ENCODE assay signal across 16 cellular contexts in genomic region chr10:33120700-33121099, GRCh38.
DNase-seq lines count a peak whose midpoint lies in the region; ATAC-seq lines count a peak whose summit lies in the region.
"Had no signal": no experiment of that assay in that cellular context is flagged by ENCODE, and none has a peak within 500 bp of the region (broad histone marks: within the 10 kb centered on the region; RNA-seq: fewer than 3 reads in every experiment).

No MANE protein-coding gene starts in this region.

- intact Hi-C loops in activated CD4-positive, alpha-beta T cell treated with anti-CD3 and anti-CD28 coated beads, Interleukin-2, amount 10 ng/mL, durations not matched to agents 24 days and 14 days (cut with micrococcal nuclease), result loop anchor here (1.0 to 2.0 kb wide), 5 partner anchors 14 to 34 kb away; no protein-coding TSS in a partner anchor
- intact Hi-C loops in activated CD4-positive, alpha-beta memory T cell treated with anti-CD3 and anti-CD28 coated beads for 36 hours (cut with micrococcal nuclease), result loop anchor here (1.0 to 2.0 kb wide), 6 partner anchors 14 to 132 kb away; no protein-coding TSS in a partner anchor

- ATAC-seq in HG02623 (IDR thresholded peaks at IDR 0.05; ENCODE audit: unreplicated experiment) (peak; percentile 45), HG03159 (IDR thresholded peaks at IDR 0.05; ENCODE audit: unreplicated experiment) (no peak), GM21381 (IDR thresholded peaks at IDR 0.05; ENCODE audit: unreplicated experiment) (no peak)
- peak; percentile 75 to 86 for ATAC-seq in natural killer cell treated with Interleukin-12 subunit alpha and Interleukin-12 subunit beta and Interleukin-15 and Interleukin-18, amount 100 ng/mL, for 72 hours
- ATAC-seq: CD8-positive, alpha-beta T cell; upper lobe of right lung had no signal

- H3K27ac Mint-ChIP-seq in activated CD4-positive, alpha-beta T cell treated with anti-CD3 and anti-CD28 coated beads, Interleukin-2, amount 10 ng/mL, durations not matched to agents 24 days and 14 days, result peak overlapping the region; percentile 74
- H3K27ac Mint-ChIP-seq in activated CD4-positive, alpha-beta memory T cell treated with anti-CD3 and anti-CD28 coated beads for 36 hours, result peak overlapping the region; percentile 81
- peak overlapping the region; percentile 8 to 17 for H3K27ac Mint-ChIP-seq in natural killer cell treated with Interleukin-12 subunit alpha and Interleukin-12 subunit beta and Interleukin-15 and Interleukin-18, amount 100 ng/mL, for 72 hours
- H3K27ac Mint-ChIP-seq: CD8-positive, alpha-beta T cell had no signal

- POLR2A ChIA-PET in activated CD4-positive, alpha-beta memory T cell treated with anti-CD3 and anti-CD28 coated beads for 36 hours (lab: Charles Lee), result interaction anchor here (0.6 to 2.4 kb wide), 7 partner anchors 9 to 1517 kb away, joined by 3 to 16 read pairs (median 4); no protein-coding TSS in a partner anchor

- CTCF ChIA-PET in activated CD4-positive, alpha-beta memory T cell treated with anti-CD3 and anti-CD28 coated beads for 36 hours (lab: Charles Lee), result interaction anchor here (0.7 to 2.4 kb wide), 6 partner anchors 11 to 111 kb away, joined by 3 to 10 read pairs (median 4); no protein-coding TSS in a partner anchor

- H3K9me3 Mint-ChIP-seq in activated CD4-positive, alpha-beta T cell treated with anti-CD3 and anti-CD28 coated beads, Interleukin-2, amount 10 ng/mL, durations not matched to agents 24 days and 14 days, result peaks cover 11% of the 10 kb centered on the region
- no peaks in the 10 kb centered on the region for H3K9me3 Mint-ChIP-seq in activated CD4-positive, alpha-beta memory T cell treated with anti-CD3 and anti-CD28 coated beads for 36 hours
- H3K9me3 Mint-ChIP-seq in natural killer cell treated with Interleukin-12 subunit alpha and Interleukin-12 subunit beta and Interleukin-15 and Interleukin-18, amount 100 ng/mL, for 72 hours, result peaks cover 3% of the 10 kb centered on the region
- H3K9me3 Mint-ChIP-seq: CD8-positive, alpha-beta T cell had no signal

- H3K27me3 Mint-ChIP-seq in activated CD4-positive, alpha-beta T cell treated with anti-CD3 and anti-CD28 coated beads, Interleukin-2, amount 10 ng/mL, durations not matched to agents 24 days and 14 days, result no peaks in the 10 kb centered on the region
- H3K27me3 Mint-ChIP-seq in activated CD4-positive, alpha-beta memory T cell treated with anti-CD3 and anti-CD28 coated beads for 36 hours, result no peaks in the 10 kb centered on the region
- H3K27me3 Mint-ChIP-seq in natural killer cell treated with Interleukin-12 subunit alpha and Interleukin-12 subunit beta and Interleukin-15 and Interleukin-18, amount 100 ng/mL, for 72 hours, result no peaks in the 10 kb centered on the region

- H3K36me3 Mint-ChIP-seq in activated CD4-positive, alpha-beta T cell treated with anti-CD3 and anti-CD28 coated beads, Interleukin-2, amount 10 ng/mL, durations not matched to agents 24 days and 14 days (ENCODE audit: low read depth), result peaks cover 2% of the 10 kb centered on the region
- H3K36me3 Mint-ChIP-seq in activated CD4-positive, alpha-beta memory T cell treated with anti-CD3 and anti-CD28 coated beads for 36 hours, result peaks cover 3% of the 10 kb centered on the region
- no peaks in the 10 kb centered on the region for H3K36me3 Mint-ChIP-seq in natural killer cell treated with Interleukin-12 subunit alpha and Interleukin-12 subunit beta and Interleukin-15 and Interleukin-18, amount 100 ng/mL, for 72 hours
- H3K36me3 Mint-ChIP-seq: CD8-positive, alpha-beta T cell had no signal

- H3K4me3 Mint-ChIP-seq in activated CD4-positive, alpha-beta T cell treated with anti-CD3 and anti-CD28 coated beads, Interleukin-2, amount 10 ng/mL, durations not matched to agents 24 days and 14 days, result no peak overlapping the region
- no peak overlapping the region for H3K4me3 Mint-ChIP-seq in activated CD4-positive, alpha-beta memory T cell treated with anti-CD3 and anti-CD28 coated beads for 36 hours
- H3K4me3 Mint-ChIP-seq in natural killer cell treated with Interleukin-12 subunit alpha and Interleukin-12 subunit beta and Interleukin-15 and Interleukin-18, amount 100 ng/mL, for 72 hours, result peak overlapping the region; percentile 7
- H3K4me3 Mint-ChIP-seq: CD8-positive, alpha-beta T cell had no signal

- no peak for DNase-seq in activated CD4-positive, alpha-beta T cell treated with anti-CD3 and anti-CD28 coated beads, Interleukin-2, amount 10 ng/mL, durations not matched to agents 24 days and 14 days
- no peak for DNase-seq in activated CD4-positive, alpha-beta T cell treated with anti-CD3 and anti-CD28 coated beads for 4 hours
- no peak for DNase-seq in activated CD4-positive, alpha-beta memory T cell treated with anti-CD3 and anti-CD28 coated beads for 36 hours
- DNase-seq in natural killer cell treated with Interleukin-12 subunit alpha and Interleukin-12 subunit beta and Interleukin-15 and Interleukin-18, amount 100 ng/mL, for 72 hours (ENCODE audit: low spot score), result no peak
- no peak for DNase-seq in NCI-H2171 treated with DMSO at 0.1 percent for 48 hours (lab: John Stamatoyannopoulos, UW)
- DNase-seq: activated CD4-positive, alpha-beta T cell treated with anti-CD3 and anti-CD28 coated beads, Interleukin-2, amount 50 U/mL, for 4 hours; CD8-positive, alpha-beta T cell; Kasumi-1; NCI-H1436 treated with DMSO at 0.1 percent for 48 hours; SIG-M5; stimulated activated CD4-positive, alpha-beta T cell treated with anti-CD3 and anti-CD28 coated beads, Interleukin-4, amount 100 ng/mL, for 4 hours; T1000; upper lobe of right lung had no signal

- H3K4me1 Mint-ChIP-seq in activated CD4-positive, alpha-beta T cell treated with anti-CD3 and anti-CD28 coated beads, Interleukin-2, amount 10 ng/mL, durations not matched to agents 24 days and 14 days, result peaks cover 50% of the 10 kb centered on the region
- H3K4me1 Mint-ChIP-seq in activated CD4-positive, alpha-beta memory T cell treated with anti-CD3 and anti-CD28 coated beads for 36 hours (ENCODE audit: low read depth), result peaks cover 87% of the 10 kb centered on the region
- H3K4me1 Mint-ChIP-seq in natural killer cell treated with Interleukin-12 subunit alpha and Interleukin-12 subunit beta and Interleukin-15 and Interleukin-18, amount 100 ng/mL, for 72 hours (ENCODE audit: low read depth in 2 of 2), result peaks cover 59 to 73% of the 10 kb centered on the region in 2 donors

Comparison
In these comparisons a context has a peak if more than half of its experiments do, and no peak if none do; other contexts are left out.
1. H3K27ac Mint-ChIP-seq: peak in every context shown above with its lines; median percentile 81 in activated CD4-positive, alpha-beta memory T cell treated with anti-CD3 and anti-CD28 coated beads for 36 hours; 74 in activated CD4-positive, alpha-beta T cell treated with anti-CD3 and anti-CD28 coated beads, Interleukin-2, amount 10 ng/mL, durations not matched to agents 24 days and 14 days; 12 in natural killer cell treated with Interleukin-12 subunit alpha and Interleukin-12 subunit beta and Interleukin-15 and Interleukin-18, amount 100 ng/mL, for 72 hours.
2. ATAC-seq: peak in HG02623 (single experiment) and natural killer cell treated with Interleukin-12 subunit alpha and Interleukin-12 subunit beta and Interleukin-15 and Interleukin-18, amount 100 ng/mL, for 72 hours (2 of 2); none in HG03159 (single experiment) and GM21381 (single experiment).